ENCODE assay signal across 12 cellular contexts in genomic region chr11:2534131-2534956, GRCh38.
A peak's percentile ranks its signal among the peaks of the same experiment; 100 is the strongest.
DNase-seq lines count a peak whose midpoint lies in the region; ATAC-seq, FAIRE-seq and TF ChIP-seq lines count a peak whose summit lies in the region.
"Had no signal": no experiment of that assay in that cellular context is flagged by ENCODE, and none has a peak within 500 bp of the region (broad histone marks: within the 10 kb centered on the region; RNA-seq: fewer than 3 reads in every experiment).

No MANE protein-coding gene starts in this region.

- ATAC-seq in activated naive CD8-positive, alpha-beta T cell treated with anti-CD3 and anti-CD28 coated beads, Interleukin-2, amount 10 ng/mL, durations not matched to agents 7 days and 5 days (ENCODE audit: low read depth), result no peak
- ATAC-seq in K562, result no peak
- ATAC-seq in right lobe of liver, result no peak
- ATAC-seq in aorta (ENCODE audit: low FRiP score), result no peak
- ATAC-seq: left colon had no signal

- H3K27me3 Mint-ChIP-seq in activated naive CD8-positive, alpha-beta T cell treated with anti-CD3 and anti-CD28 coated beads, Interleukin-2, amount 10 ng/mL, durations not matched to agents 7 days and 5 days, result no peaks in the 10 kb centered on the region
- no peaks in the 10 kb centered on the region for H3K27me3 Mint-ChIP-seq in activated naive CD8-positive, alpha-beta T cell treated with anti-CD3 and anti-CD28 coated beads for 36 hours
- H3K27me3 Mint-ChIP-seq in T-helper 2 cell treated with Interferon-gamma antibody and Interleukin-4, amounts not matched to agents 5 μg/mL and 100 μg/mL, for 36 hours (ENCODE audit: low read depth), result no peaks in the 10 kb centered on the region

- TF ChIP-seq CTCF in K562 (IDR thresholded peaks at IDR 0.05 in 2 of 3, conservative IDR thresholded peaks at IDR 0.05 in 1 of 3; ENCODE audit: insufficient read depth in 2 of 3, low read depth in 1 of 3, low read length in 3 of 3) (no peak), right lobe of liver (IDR thresholded peaks at IDR 0.05) (no peak)

- H3K9ac ChIP-seq in K562 (ENCODE audit: insufficient read depth in 1 of 2, low read depth in 2 of 2, low read length in 2 of 2), result peak overlapping the region in 1 of 2 experiments; percentile 55; a peak in 3 of 4 replicates

- no peaks in the 10 kb centered on the region; the same call in 1 of the 2 replicates for H4K20me1 ChIP-seq in K562 (replicated peaks; ENCODE audit: control insufficient read depth, insufficient read depth, low read length)

- in situ Hi-C loops in K562 (cut with MboI), result loop anchor here (5.0 kb wide), 2 partner anchors 107 to 353 kb away; partner anchors contain the start of gene CDKN1C

- H3K9me1 ChIP-seq in K562 (ENCODE audit: control insufficient read depth, insufficient read depth, low read length), result no peaks in the 10 kb centered on the region

- H3K4me2 ChIP-seq in K562 (ENCODE audit: insufficient read depth, low read length), result no peak overlapping the region; the same call in 1 of the 2 replicates

- H3K4me3 ChIP-seq in K562 (no peak overlapping the region), right lobe of liver (no peak overlapping the region), aorta (ENCODE audit: low read length in 2 of 2) (no peak overlapping the region)

- no peaks in the 10 kb centered on the region for H3K79me2 ChIP-seq in K562 (ENCODE audit: control insufficient read depth, insufficient read depth, low read length)

- H3K9me3 Mint-ChIP-seq in activated naive CD8-positive, alpha-beta T cell treated with anti-CD3 and anti-CD28 coated beads, Interleukin-2, amount 10 ng/mL, durations not matched to agents 7 days and 5 days, result no peaks in the 10 kb centered on the region
- no peaks in the 10 kb centered on the region for H3K9me3 Mint-ChIP-seq in activated naive CD8-positive, alpha-beta T cell treated with anti-CD3 and anti-CD28 coated beads for 36 hours
- no peaks in the 10 kb centered on the region for H3K9me3 Mint-ChIP-seq in T-helper 2 cell treated with Interferon-gamma antibody and Interleukin-4, amounts not matched to agents 5 μg/mL and 100 μg/mL, for 36 hours
- H3K9me3 Mint-ChIP-seq: activated naive CD4-positive, alpha-beta T cell treated with anti-CD3 and anti-CD28 coated beads for 36 hours had no signal

- no peak overlapping the region for H3K4me3 Mint-ChIP-seq in activated naive CD8-positive, alpha-beta T cell treated with anti-CD3 and anti-CD28 coated beads, Interleukin-2, amount 10 ng/mL, durations not matched to agents 7 days and 5 days
- H3K4me3 Mint-ChIP-seq in activated naive CD8-positive, alpha-beta T cell treated with anti-CD3 and anti-CD28 coated beads for 36 hours, result no peak overlapping the region
- H3K4me3 Mint-ChIP-seq in T-helper 2 cell treated with Interferon-gamma antibody and Interleukin-4, amounts not matched to agents 5 μg/mL and 100 μg/mL, for 36 hours, result no peak overlapping the region
- H3K4me3 Mint-ChIP-seq: activated naive CD4-positive, alpha-beta T cell treated with anti-CD3 and anti-CD28 coated beads for 36 hours had no signal

- 0 out of 2 replicates have a peak overlapping the region, but pooled peaks have one; percentile 47 for H2AFZ ChIP-seq in K562 (ENCODE audit: low read depth, low read length)

- H3K4me1 Mint-ChIP-seq in activated naive CD8-positive, alpha-beta T cell treated with anti-CD3 and anti-CD28 coated beads, Interleukin-2, amount 10 ng/mL, durations not matched to agents 7 days and 5 days, result peaks cover 15% of the 10 kb centered on the region
- H3K4me1 Mint-ChIP-seq in activated naive CD8-positive, alpha-beta T cell treated with anti-CD3 and anti-CD28 coated beads for 36 hours, result peaks cover 17% of the 10 kb centered on the region
- H3K4me1 Mint-ChIP-seq in T-helper 2 cell treated with Interferon-gamma antibody and Interleukin-4, amounts not matched to agents 5 μg/mL and 100 μg/mL, for 36 hours (ENCODE audit: low read depth), result peaks cover 12% of the 10 kb centered on the region

- intact Hi-C loops in K562 (cut with micrococcal nuclease), result loop anchor here (10.0 kb wide), 3 partner anchors 160 to 340 kb away; partner anchors contain the start of genes C11orf21, KCNQ1OT1 and TSPAN32
- intact Hi-C loops in right lobe of liver (cut with DNase I), result loop anchor here in 1 of 2 donors (5.0 kb wide), 1 partner anchor 353 kb away; the partner anchor contains the start of gene CDKN1C
- intact Hi-C loops in aorta (cut with DNase I), result loop anchor here in 1 of 2 donors (10.0 kb wide), 1 partner anchor 560 kb away; no protein-coding TSS in a partner anchor

- DNase-seq in activated naive CD8-positive, alpha-beta T cell treated with anti-CD3 and anti-CD28 coated beads, Interleukin-2, amount 10 ng/mL, durations not matched to agents 7 days and 5 days, result peak; percentile 41
- no peak for DNase-seq in activated naive CD8-positive, alpha-beta T cell treated with anti-CD3 and anti-CD28 coated beads for 36 hours
- DNase-seq in K562 (ENCODE audit: extremely low read depth in 1 of 4, low spot score in 3 of 4) (no peak), right lobe of liver (peak; percentile 22 to 52 (median 44)), aorta (peak; percentile 50 to 68), NCI-H1048 (lab: John Stamatoyannopoulos, UW) (no peak), AML-193 (lab: John Stamatoyannopoulos, UW) (no peak)
- no peak for DNase-seq in T-helper 2 cell treated with Interferon-gamma antibody and Interleukin-4, amounts not matched to agents 5 μg/mL and 100 μg/mL, for 36 hours (ENCODE audit: low spot score)
- DNase-seq: NCI-H1105 had no signal

- no peak for TF ChIP-seq RAD21 in K562 (CRISPR knock-in tag; conservative IDR thresholded peaks at IDR 0.05 in 1 of 2, IDR thresholded peaks at IDR 0.05 in 1 of 2)

- TF ChIP-seq EP300 in K562 (IDR thresholded peaks at IDR 0.05; ENCODE audit: low read length), result no peak

- H3K9me3 ChIP-seq in K562 (replicated peaks; ENCODE audit: control insufficient read depth, insufficient read depth, low read depth, low read length) (0 out of 2 replicates have a peak, but pooled peaks cover 2% of the 10 kb centered on the region), right lobe of liver (no peaks in the 10 kb centered on the region), aorta (ENCODE audit: control insufficient read depth, low read length) (no peaks in the 10 kb centered on the region)

- TF ChIP-seq POLR2A in K562 (conservative IDR thresholded peaks at IDR 0.05), result no peak
- TF ChIP-seq POLR2A in right lobe of liver (IDR thresholded peaks at IDR 0.05), result no peak

- H3K27ac ChIP-seq in K562 (ENCODE audit: extremely low read depth, low read depth, low read length) (no peak overlapping the region), right lobe of liver (no peak overlapping the region), aorta (ENCODE audit: low read depth in 1 of 2, low read length in 2 of 2) (no peak overlapping the region)
- H3K27ac ChIP-seq: WERI-Rb-1 had no signal

- no peak for FAIRE-seq in K562 (lab: Jason Lieb, UNC)

- POLR2A ChIA-PET in activated naive CD8-positive, alpha-beta T cell treated with anti-CD3 and anti-CD28 coated beads, Interleukin-2, amount 10 ng/mL, durations not matched to agents 7 days and 5 days (lab: Charles Lee), result interaction anchor here (1.8 to 3.5 kb wide), 6 partner anchors 351 to 395 kb away, joined by 5 to 22 read pairs (median 12); partner anchors contain the start of genes CDKN1C and PHLDA2
- POLR2A ChIA-PET in K562 (lab: Yijun Ruan, JAX), result interaction anchor here (0.6 to 1.8 kb wide), 7 partner anchors 21 to 395 kb away, joined by 3 to 11 read pairs (median 3); partner anchors contain the start of gene PHLDA2

- H3K27me3 ChIP-seq in K562 (ENCODE audit: control insufficient read depth in 2 of 2, insufficient read depth in 2 of 2, low read length in 2 of 2) (peaks cover 3 to 31% of the 10 kb centered on the region in 2 experiments; a peak in 4 of 5 replicates), right lobe of liver (no peaks in the 10 kb centered on the region), aorta (ENCODE audit: control insufficient read depth in 1 of 2, insufficient read depth in 2 of 2, low read length in 1 of 2) (no peaks in the 10 kb centered on the region)

- H3K4me1 ChIP-seq in K562 (replicated peaks in 1 of 2; ENCODE audit: control insufficient read depth in 2 of 2, insufficient read depth in 2 of 2, low read length in 2 of 2), result peaks cover 9 to 66% of the 10 kb centered on the region in 2 experiments
- peaks cover 0 to 5% (median 0%) of the 10 kb centered on the region in 4 donors for H3K4me1 ChIP-seq in right lobe of liver
- H3K4me1 ChIP-seq in aorta (ENCODE audit: control insufficient read depth in 1 of 2, insufficient read depth in 2 of 2, low read length in 2 of 2), result no peaks in the 10 kb centered on the region

- H3K36me3 Mint-ChIP-seq in activated naive CD8-positive, alpha-beta T cell treated with anti-CD3 and anti-CD28 coated beads, Interleukin-2, amount 10 ng/mL, durations not matched to agents 7 days and 5 days, result no peaks in the 10 kb centered on the region
- no peaks in the 10 kb centered on the region for H3K36me3 Mint-ChIP-seq in activated naive CD8-positive, alpha-beta T cell treated with anti-CD3 and anti-CD28 coated beads for 36 hours
- H3K36me3 Mint-ChIP-seq in T-helper 2 cell treated with Interferon-gamma antibody and Interleukin-4, amounts not matched to agents 5 μg/mL and 100 μg/mL, for 36 hours (ENCODE audit: low read depth), result no peaks in the 10 kb centered on the region

- H3K36me3 ChIP-seq in K562 (ENCODE audit: control insufficient read depth, insufficient read depth, low read length) (no peaks in the 10 kb centered on the region), right lobe of liver (no peaks in the 10 kb centered on the region), aorta (ENCODE audit: control insufficient read depth in 1 of 2, insufficient read depth in 2 of 2, low read length in 1 of 2) (no peaks in the 10 kb centered on the region)
- H3K36me3 ChIP-seq: WERI-Rb-1 had no signal

- no peak overlapping the region for H3K27ac Mint-ChIP-seq in activated naive CD8-positive, alpha-beta T cell treated with anti-CD3 and anti-CD28 coated beads, Interleukin-2, amount 10 ng/mL, durations not matched to agents 7 days and 5 days
- H3K27ac Mint-ChIP-seq in activated naive CD8-positive, alpha-beta T cell treated with anti-CD3 and anti-CD28 coated beads for 36 hours, result no peak overlapping the region
- H3K27ac Mint-ChIP-seq in T-helper 2 cell treated with Interferon-gamma antibody and Interleukin-4, amounts not matched to agents 5 μg/mL and 100 μg/mL, for 36 hours, result no peak overlapping the region
- H3K27ac Mint-ChIP-seq: activated naive CD4-positive, alpha-beta T cell treated with anti-CD3 and anti-CD28 coated beads for 36 hours had no signal

- CTCF ChIA-PET in K562 (lab: Yijun Ruan, JAX; ENCODE audit: low intra/inter-chr PET ratio), result interaction anchor here (1.3 to 6.4 kb wide), 5 partner anchors 107 to 683 kb away, joined by 3 to 228 read pairs (median 59); partner anchors contain the start of genes CDKN1C and PHLDA2

- WGBS in K562 (ENCODE audit: insufficient coverage, low coverage, missing lambda C conversion rate), result 66% methylated on average over 27 of the region's 31 CpGs
- 95% methylated on average over 4 of the region's 31 CpGs for WGBS in right lobe of liver (ENCODE audit: insufficient coverage, low coverage, low lambda C conversion rate, missing lambda C conversion rate)
- whole genome bisulfite sequencing in aorta, 2 donors, result 93% methylated on average over 29 to 31 of the region's 31 CpGs

- BruUV-seq in K562 (replicated peaks; lab: Mats Ljungman, UMichigan), result no TSS peak

Comparison
In these comparisons a context has a peak if more than half of its experiments do, and no peak if none do; other contexts are left out.
1. DNase-seq: peak in activated naive CD8-positive, alpha-beta T cell treated with anti-CD3 and anti-CD28 coated beads, Interleukin-2, amount 10 ng/mL, durations not matched to agents 7 days and 5 days (single experiment), right lobe of liver (3 of 3) and aorta (2 of 2); none in activated naive CD8-positive, alpha-beta T cell treated with anti-CD3 and anti-CD28 coated beads for 36 hours (single experiment), K562 (0 of 4), NCI-H1048 (single experiment), AML-193 (0 of 2) and T-helper 2 cell treated with Interferon-gamma antibody and Interleukin-4, amounts not matched to agents 5 μg/mL and 100 μg/mL, for 36 hours (single experiment).